ENCODE assay signal across 1 cellular context in genomic region chr5:158819095-158819494, GRCh38.
A peak's percentile ranks its signal among the peaks of the same experiment; 100 is the strongest.
TF ChIP-seq lines count a peak whose summit lies in the region.

No MANE protein-coding gene starts in this region.

TF ChIP-seq in GM12878, 131 proteins besides CTCF, POLR2A, EP300 and RAD21 (continued from another document):
- no peak for TF ChIP-seq SKIL (IDR thresholded peaks at IDR 0.05; ENCODE audit: low read depth, poor library complexity, severe bottlenecking)
- TF ChIP-seq MXI1 (IDR thresholded peaks at IDR 0.05; ENCODE audit: low read depth, low read length), result 0 out of 2 replicates have a peak, but pooled peaks have one; percentile 22
- TF ChIP-seq POU2F2 (IDR thresholded peaks at IDR 0.05; ENCODE audit: borderline replicate concordance, low read depth, low read length), result peak; percentile 97
- TF ChIP-seq ATF7 (IDR thresholded peaks at IDR 0.05; ENCODE audit: low read depth), result peak; percentile 33; the same call in 1 of the 2 replicates
- 0 out of 2 replicates have a peak, but pooled peaks have one; percentile 29 for TF ChIP-seq RUNX3 (IDR thresholded peaks at IDR 0.05; ENCODE audit: low read length)
- TF ChIP-seq ZNF217 (IDR thresholded peaks at IDR 0.05), result no peak
- TF ChIP-seq ZNF687 (IDR thresholded peaks at IDR 0.05), result 0 out of 2 replicates have a peak, but pooled peaks have one; percentile 39
